ENCODE assay signal across 1 cellular context in the genomic region with DNA sequence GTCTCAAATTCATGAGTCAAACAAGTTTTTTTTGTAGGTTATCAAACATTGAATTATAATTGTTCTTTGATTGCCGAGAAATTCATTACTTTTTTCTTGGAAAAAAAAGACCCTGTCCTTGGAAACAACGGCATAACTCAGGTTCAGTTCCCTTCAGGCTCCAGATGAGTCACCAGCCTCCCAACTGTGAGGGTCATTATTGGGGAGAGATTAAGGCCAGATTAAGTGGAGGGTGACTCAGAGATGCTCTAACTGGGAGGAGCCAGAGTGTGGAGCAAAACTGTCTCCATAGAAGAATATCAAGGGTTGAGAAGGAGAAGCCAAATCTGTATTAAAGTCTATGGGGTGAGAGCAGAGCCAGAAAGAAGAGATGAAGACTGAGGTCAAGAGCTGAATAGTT.
TF ChIP-seq lines count a peak whose summit lies in the region.

No MANE protein-coding gene starts in this region.

TF ChIP-seq in HEK293, 187 proteins besides CTCF, POLR2A, EP300 and RAD21 (continued from another document and continues in another):
- TF ChIP-seq ZNF37A (tag by site-specific recombination; IDR thresholded peaks at IDR 0.05) (no peak), ZSCAN16 (tag by site-specific recombination; IDR thresholded peaks at IDR 0.05) (no peak), ZNF155 (tag by site-specific recombination; IDR thresholded peaks at IDR 0.05) (no peak), KLF8 (tag by site-specific recombination; IDR thresholded peaks at IDR 0.05) (no peak), KLF9 (tag by site-specific recombination; IDR thresholded peaks at IDR 0.05; ENCODE audit: low read depth) (no peak), ZNF16 (tag by site-specific recombination; IDR thresholded peaks at IDR 0.05; ENCODE audit: low read depth) (no peak), ZNF76 (tag by site-specific recombination; IDR thresholded peaks at IDR 0.05; ENCODE audit: borderline replicate concordance, low read depth) (no peak), ZEB2 (tag by site-specific recombination; IDR thresholded peaks at IDR 0.05) (peak; percentile 29; the same call in 1 of the 2 replicates), YY1 (tag by site-specific recombination; IDR thresholded peaks at IDR 0.05) (no peak), ZNF366 (tag by site-specific recombination; conservative IDR thresholded peaks at IDR 0.05) (0 out of 2 replicates have a peak, but pooled peaks have one; percentile 21), TCF7L2 (IDR thresholded peaks at IDR 0.05; ENCODE audit: borderline replicate concordance, low read depth, low read length) (no peak), ZNF311 (tag by site-specific recombination; IDR thresholded peaks at IDR 0.05; ENCODE audit: borderline replicate concordance) (no peak), HOXA7 (CRISPR knock-in tag; IDR thresholded peaks at IDR 0.05; ENCODE audit: borderline replicate concordance) (no peak), ZFP37 (tag by site-specific recombination; IDR thresholded peaks at IDR 0.05) (no peak), ZNF529 (tag by site-specific recombination; IDR thresholded peaks at IDR 0.05; ENCODE audit: insufficient replicate concordance) (no peak), ZNF121 (tag by site-specific recombination; IDR thresholded peaks at IDR 0.05) (no peak), ZNF248 (tag by site-specific recombination; IDR thresholded peaks at IDR 0.05) (no peak), ZNF514 (tag by site-specific recombination; IDR thresholded peaks at IDR 0.05) (no peak), ZNF416 (tag by site-specific recombination; IDR thresholded peaks at IDR 0.05) (no peak), ZSCAN23 (tag by site-specific recombination; IDR thresholded peaks at IDR 0.05) (no peak), ZNF146 (tag by site-specific recombination; IDR thresholded peaks at IDR 0.05) (no peak), ZNF555 (tag by site-specific recombination; conservative IDR thresholded peaks at IDR 0.05) (no peak), OSR2 (tag by site-specific recombination; IDR thresholded peaks at IDR 0.05) (no peak), ZNF423 (tag by site-specific recombination; IDR thresholded peaks at IDR 0.05) (no peak), ZNF239 (tag by site-specific recombination; IDR thresholded peaks at IDR 0.05) (no peak), ZNF571 (tag by site-specific recombination; IDR thresholded peaks at IDR 0.05) (no peak), IKZF3 (tag by site-specific recombination; IDR thresholded peaks at IDR 0.05) (0 out of 2 replicates have a peak, but pooled peaks have one; percentile 33), ZXDB (tag by site-specific recombination; IDR thresholded peaks at IDR 0.05) (no peak), ZNF426 (tag by site-specific recombination; IDR thresholded peaks at IDR 0.05) (no peak), REPIN1 (tag by site-specific recombination; IDR thresholded peaks at IDR 0.05; ENCODE audit: low read depth) (no peak)
- TF ChIP-seq, protein P1, sequence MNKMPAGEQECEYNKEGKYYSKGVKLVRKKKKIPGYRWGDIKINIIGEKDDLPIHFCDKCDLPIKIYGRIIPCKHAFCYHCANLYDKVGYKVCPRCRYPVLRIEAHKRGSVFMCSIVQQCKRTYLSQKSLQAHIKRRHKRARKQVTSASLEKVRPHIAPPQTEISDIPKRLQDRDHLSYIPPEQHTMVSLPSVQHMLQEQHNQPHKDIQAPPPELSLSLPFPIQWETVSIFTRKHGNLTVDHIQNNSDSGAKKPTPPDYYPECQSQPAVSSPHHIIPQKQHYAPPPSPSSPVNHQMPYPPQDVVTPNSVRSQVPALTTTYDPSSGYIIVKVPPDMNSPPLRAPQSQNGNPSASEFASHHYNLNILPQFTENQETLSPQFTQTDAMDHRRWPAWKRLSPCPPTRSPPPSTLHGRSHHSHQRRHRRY (tag by site-specific recombination; IDR thresholded peaks at IDR 0.05) = no peak
- TF ChIP-seq, protein P2, sequence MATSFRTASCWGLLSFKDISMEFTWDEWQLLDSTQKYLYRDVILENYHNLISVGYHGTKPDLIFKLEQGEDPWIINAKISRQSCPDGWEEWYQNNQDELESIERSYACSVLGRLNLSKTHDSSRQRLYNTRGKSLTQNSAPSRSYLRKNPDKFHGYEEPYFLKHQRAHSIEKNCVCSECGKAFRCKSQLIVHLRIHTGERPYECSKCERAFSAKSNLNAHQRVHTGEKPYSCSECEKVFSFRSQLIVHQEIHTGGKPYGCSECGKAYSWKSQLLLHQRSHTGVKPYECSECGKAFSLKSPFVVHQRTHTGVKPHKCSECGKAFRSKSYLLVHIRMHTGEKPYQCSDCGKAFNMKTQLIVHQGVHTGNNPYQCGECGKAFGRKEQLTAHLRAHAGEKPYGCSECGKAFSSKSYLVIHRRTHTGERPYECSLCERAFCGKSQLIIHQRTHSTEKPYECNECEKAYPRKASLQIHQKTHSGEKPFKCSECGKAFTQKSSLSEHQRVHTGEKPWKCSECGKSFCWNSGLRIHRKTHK (tag by site-specific recombination; IDR thresholded peaks at IDR 0.05) = no peak
- TF ChIP-seq, protein P3, sequence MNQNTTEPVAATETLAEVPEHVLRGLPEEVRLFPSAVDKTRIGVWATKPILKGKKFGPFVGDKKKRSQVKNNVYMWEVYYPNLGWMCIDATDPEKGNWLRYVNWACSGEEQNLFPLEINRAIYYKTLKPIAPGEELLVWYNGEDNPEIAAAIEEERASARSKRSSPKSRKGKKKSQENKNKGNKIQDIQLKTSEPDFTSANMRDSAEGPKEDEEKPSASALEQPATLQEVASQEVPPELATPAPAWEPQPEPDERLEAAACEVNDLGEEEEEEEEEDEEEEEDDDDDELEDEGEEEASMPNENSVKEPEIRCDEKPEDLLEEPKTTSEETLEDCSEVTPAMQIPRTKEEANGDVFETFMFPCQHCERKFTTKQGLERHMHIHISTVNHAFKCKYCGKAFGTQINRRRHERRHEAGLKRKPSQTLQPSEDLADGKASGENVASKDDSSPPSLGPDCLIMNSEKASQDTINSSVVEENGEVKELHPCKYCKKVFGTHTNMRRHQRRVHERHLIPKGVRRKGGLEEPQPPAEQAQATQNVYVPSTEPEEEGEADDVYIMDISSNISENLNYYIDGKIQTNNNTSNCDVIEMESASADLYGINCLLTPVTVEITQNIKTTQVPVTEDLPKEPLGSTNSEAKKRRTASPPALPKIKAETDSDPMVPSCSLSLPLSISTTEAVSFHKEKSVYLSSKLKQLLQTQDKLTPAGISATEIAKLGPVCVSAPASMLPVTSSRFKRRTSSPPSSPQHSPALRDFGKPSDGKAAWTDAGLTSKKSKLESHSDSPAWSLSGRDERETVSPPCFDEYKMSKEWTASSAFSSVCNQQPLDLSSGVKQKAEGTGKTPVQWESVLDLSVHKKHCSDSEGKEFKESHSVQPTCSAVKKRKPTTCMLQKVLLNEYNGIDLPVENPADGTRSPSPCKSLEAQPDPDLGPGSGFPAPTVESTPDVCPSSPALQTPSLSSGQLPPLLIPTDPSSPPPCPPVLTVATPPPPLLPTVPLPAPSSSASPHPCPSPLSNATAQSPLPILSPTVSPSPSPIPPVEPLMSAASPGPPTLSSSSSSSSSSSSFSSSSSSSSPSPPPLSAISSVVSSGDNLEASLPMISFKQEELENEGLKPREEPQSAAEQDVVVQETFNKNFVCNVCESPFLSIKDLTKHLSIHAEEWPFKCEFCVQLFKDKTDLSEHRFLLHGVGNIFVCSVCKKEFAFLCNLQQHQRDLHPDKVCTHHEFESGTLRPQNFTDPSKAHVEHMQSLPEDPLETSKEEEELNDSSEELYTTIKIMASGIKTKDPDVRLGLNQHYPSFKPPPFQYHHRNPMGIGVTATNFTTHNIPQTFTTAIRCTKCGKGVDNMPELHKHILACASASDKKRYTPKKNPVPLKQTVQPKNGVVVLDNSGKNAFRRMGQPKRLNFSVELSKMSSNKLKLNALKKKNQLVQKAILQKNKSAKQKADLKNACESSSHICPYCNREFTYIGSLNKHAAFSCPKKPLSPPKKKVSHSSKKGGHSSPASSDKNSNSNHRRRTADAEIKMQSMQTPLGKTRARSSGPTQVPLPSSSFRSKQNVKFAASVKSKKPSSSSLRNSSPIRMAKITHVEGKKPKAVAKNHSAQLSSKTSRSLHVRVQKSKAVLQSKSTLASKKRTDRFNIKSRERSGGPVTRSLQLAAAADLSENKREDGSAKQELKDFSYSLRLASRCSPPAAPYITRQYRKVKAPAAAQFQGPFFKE (tag by site-specific recombination; IDR thresholded peaks at IDR 0.05; ENCODE audit: borderline replicate concordance) = no peak
- TF ChIP-seq, protein P4, sequence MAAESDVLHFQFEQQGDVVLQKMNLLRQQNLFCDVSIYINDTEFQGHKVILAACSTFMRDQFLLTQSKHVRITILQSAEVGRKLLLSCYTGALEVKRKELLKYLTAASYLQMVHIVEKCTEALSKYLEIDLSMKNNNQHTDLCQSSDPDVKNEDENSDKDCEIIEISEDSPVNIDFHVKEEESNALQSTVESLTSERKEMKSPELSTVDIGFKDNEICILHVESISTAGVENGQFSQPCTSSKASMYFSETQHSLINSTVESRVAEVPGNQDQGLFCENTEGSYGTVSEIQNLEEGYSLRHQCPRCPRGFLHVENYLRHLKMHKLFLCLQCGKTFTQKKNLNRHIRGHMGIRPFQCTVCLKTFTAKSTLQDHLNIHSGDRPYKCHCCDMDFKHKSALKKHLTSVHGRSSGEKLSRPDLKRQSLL (tag by site-specific recombination; IDR thresholded peaks at IDR 0.05) = no peak
- TF ChIP-seq, protein P5, sequence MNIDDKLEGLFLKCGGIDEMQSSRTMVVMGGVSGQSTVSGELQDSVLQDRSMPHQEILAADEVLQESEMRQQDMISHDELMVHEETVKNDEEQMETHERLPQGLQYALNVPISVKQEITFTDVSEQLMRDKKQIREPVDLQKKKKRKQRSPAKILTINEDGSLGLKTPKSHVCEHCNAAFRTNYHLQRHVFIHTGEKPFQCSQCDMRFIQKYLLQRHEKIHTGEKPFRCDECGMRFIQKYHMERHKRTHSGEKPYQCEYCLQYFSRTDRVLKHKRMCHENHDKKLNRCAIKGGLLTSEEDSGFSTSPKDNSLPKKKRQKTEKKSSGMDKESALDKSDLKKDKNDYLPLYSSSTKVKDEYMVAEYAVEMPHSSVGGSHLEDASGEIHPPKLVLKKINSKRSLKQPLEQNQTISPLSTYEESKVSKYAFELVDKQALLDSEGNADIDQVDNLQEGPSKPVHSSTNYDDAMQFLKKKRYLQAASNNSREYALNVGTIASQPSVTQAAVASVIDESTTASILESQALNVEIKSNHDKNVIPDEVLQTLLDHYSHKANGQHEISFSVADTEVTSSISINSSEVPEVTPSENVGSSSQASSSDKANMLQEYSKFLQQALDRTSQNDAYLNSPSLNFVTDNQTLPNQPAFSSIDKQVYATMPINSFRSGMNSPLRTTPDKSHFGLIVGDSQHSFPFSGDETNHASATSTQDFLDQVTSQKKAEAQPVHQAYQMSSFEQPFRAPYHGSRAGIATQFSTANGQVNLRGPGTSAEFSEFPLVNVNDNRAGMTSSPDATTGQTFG (tag by site-specific recombination; IDR thresholded peaks at IDR 0.05; ENCODE audit: borderline replicate concordance) = no peak
- TF ChIP-seq, protein P6, sequence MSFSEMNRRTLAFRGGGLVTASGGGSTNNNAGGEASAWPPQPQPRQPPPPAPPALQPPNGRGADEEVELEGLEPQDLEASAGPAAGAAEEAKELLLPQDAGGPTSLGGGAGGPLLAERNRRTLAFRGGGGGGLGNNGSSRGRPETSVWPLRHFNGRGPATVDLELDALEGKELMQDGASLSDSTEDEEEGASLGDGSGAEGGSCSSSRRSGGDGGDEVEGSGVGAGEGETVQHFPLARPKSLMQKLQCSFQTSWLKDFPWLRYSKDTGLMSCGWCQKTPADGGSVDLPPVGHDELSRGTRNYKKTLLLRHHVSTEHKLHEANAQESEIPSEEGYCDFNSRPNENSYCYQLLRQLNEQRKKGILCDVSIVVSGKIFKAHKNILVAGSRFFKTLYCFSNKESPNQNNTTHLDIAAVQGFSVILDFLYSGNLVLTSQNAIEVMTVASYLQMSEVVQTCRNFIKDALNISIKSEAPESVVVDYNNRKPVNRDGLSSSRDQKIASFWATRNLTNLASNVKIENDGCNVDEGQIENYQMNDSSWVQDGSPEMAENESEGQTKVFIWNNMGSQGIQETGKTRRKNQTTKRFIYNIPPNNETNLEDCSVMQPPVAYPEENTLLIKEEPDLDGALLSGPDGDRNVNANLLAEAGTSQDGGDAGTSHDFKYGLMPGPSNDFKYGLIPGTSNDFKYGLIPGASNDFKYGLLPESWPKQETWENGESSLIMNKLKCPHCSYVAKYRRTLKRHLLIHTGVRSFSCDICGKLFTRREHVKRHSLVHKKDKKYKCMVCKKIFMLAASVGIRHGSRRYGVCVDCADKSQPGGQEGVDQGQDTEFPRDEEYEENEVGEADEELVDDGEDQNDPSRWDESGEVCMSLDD (tag by site-specific recombination; IDR thresholded peaks at IDR 0.05) = no peak
- TF ChIP-seq, protein P7, sequence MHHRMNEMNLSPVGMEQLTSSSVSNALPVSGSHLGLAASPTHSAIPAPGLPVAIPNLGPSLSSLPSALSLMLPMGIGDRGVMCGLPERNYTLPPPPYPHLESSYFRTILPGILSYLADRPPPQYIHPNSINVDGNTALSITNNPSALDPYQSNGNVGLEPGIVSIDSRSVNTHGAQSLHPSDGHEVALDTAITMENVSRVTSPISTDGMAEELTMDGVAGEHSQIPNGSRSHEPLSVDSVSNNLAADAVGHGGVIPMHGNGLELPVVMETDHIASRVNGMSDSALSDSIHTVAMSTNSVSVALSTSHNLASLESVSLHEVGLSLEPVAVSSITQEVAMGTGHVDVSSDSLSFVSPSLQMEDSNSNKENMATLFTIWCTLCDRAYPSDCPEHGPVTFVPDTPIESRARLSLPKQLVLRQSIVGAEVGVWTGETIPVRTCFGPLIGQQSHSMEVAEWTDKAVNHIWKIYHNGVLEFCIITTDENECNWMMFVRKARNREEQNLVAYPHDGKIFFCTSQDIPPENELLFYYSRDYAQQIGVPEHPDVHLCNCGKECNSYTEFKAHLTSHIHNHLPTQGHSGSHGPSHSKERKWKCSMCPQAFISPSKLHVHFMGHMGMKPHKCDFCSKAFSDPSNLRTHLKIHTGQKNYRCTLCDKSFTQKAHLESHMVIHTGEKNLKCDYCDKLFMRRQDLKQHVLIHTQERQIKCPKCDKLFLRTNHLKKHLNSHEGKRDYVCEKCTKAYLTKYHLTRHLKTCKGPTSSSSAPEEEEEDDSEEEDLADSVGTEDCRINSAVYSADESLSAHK (tag by site-specific recombination; IDR thresholded peaks at IDR 0.05) = no peak
- TF ChIP-seq, protein P8, sequence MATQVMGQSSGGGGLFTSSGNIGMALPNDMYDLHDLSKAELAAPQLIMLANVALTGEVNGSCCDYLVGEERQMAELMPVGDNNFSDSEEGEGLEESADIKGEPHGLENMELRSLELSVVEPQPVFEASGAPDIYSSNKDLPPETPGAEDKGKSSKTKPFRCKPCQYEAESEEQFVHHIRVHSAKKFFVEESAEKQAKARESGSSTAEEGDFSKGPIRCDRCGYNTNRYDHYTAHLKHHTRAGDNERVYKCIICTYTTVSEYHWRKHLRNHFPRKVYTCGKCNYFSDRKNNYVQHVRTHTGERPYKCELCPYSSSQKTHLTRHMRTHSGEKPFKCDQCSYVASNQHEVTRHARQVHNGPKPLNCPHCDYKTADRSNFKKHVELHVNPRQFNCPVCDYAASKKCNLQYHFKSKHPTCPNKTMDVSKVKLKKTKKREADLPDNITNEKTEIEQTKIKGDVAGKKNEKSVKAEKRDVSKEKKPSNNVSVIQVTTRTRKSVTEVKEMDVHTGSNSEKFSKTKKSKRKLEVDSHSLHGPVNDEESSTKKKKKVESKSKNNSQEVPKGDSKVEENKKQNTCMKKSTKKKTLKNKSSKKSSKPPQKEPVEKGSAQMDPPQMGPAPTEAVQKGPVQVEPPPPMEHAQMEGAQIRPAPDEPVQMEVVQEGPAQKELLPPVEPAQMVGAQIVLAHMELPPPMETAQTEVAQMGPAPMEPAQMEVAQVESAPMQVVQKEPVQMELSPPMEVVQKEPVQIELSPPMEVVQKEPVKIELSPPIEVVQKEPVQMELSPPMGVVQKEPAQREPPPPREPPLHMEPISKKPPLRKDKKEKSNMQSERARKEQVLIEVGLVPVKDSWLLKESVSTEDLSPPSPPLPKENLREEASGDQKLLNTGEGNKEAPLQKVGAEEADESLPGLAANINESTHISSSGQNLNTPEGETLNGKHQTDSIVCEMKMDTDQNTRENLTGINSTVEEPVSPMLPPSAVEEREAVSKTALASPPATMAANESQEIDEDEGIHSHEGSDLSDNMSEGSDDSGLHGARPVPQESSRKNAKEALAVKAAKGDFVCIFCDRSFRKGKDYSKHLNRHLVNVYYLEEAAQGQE (tag by site-specific recombination; IDR thresholded peaks at IDR 0.05) = no peak
